Comparison of ENCODE assay signal across 8 cellular contexts in the genomic region with DNA sequence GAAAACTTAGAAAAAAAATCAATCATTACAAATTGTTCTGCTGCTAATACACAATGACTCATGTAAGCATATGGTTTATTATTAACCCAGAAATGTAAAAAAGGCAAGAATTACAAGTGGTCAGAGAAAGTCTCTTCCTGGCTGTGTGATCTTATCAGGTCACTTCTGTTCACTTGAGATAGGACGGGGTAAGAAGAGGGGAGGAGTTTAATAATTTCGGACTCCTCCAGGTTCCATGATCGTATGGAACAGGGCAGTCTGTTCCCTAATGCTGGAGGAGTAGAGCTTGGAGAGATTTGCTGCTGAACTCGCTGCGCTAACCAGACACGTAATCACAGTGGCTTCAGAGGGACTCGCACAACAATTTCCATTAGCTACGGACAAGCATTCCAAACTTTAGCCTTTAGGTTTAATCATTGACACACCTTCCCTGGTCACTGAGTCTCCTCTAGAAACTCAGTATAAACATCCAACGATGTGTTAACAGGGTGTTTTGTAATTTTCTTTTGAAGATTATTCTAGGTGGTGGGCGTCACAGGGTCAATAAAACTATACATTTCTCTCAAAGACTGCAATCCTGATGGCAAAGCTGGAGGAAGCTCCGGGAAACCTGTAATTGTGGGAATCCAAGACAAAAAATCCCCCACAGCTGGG. TPM values are rescaled to one million over a fixed set of nuclear protein-coding genes. Genes with fewer than 3 reads are reported as not detected.
DNase-seq lines count a peak whose midpoint lies in the region; ATAC-seq, FAIRE-seq and TF ChIP-seq lines count a peak whose summit lies in the region.

No MANE protein-coding gene starts in this region.

- DNase-seq in activated CD4-positive, alpha-beta T cell treated with anti-CD3 and anti-CD28 coated beads, Interleukin-2, amount 10 ng/mL, durations not matched to agents 7 days and 5 days: no peak
- no peak for DNase-seq in activated CD4-positive, alpha-beta T cell treated with anti-CD3 and anti-CD28 coated beads, Interleukin-2, amount 50 U/mL, for 48 hours
- DNase-seq in GM12878 (ENCODE audit: low read depth, low spot score) (no peak), ureter (ENCODE audit: low spot score) (no peak), NCI-H2029 treated with DMSO at 0.1 percent for 48 hours (lab: John Stamatoyannopoulos, UW) (no peak)
- DNase-seq in activated effector memory CD4-positive, alpha-beta T cell treated with anti-CD3 and anti-CD28 coated beads, Interleukin-2, amount 50 U/mL, for 16 hours: no peak

- TF ChIP-seq POLR2A in GM12878 (IDR thresholded peaks at IDR 0.05; ENCODE audit: low read depth, low read length): no peak

- H3K36me3 ChIP-seq in GM12878 (ENCODE audit: control insufficient read depth in 2 of 2, insufficient read depth in 2 of 2, low read length in 1 of 2): no peaks in the 10 kb centered on the region; a peak in 1 of 4 replicates

- peak overlapping the region; percentile 81 for H3K4me3 ChIP-seq in GM12878

- in situ Hi-C loops in GM12878 (cut with MboI): loop anchor here (5.0 kb wide), 1 partner anchor 534 kb away; a partner anchor contains a TSS

- FAIRE-seq in GM12878 (lab: Jason Lieb, UNC): no peak

- peak overlapping the region; percentile 18; the same call in 1 of the 2 replicates for H2AFZ ChIP-seq in GM12878 (ENCODE audit: control insufficient read depth, low read depth, low read length)

- TF ChIP-seq CTCF in GM12878 (IDR thresholded peaks at IDR 0.05 in 2 of 3, conservative IDR thresholded peaks at IDR 0.05 in 1 of 3; ENCODE audit: control insufficient read depth in 2 of 3, extremely low read depth in 1 of 3, insufficient read depth in 1 of 3, low read depth in 3 of 3, low read length in 3 of 3): no peak
- TF ChIP-seq CTCF in nephron (IDR thresholded peaks at IDR 0.05; ENCODE audit: unreplicated experiment in 3 of 3): no peak

- H3K9me3 Mint-ChIP-seq in activated CD4-positive, alpha-beta T cell treated with anti-CD3 and anti-CD28 coated beads, Interleukin-2, amount 10 ng/mL, durations not matched to agents 7 days and 5 days: peaks cover 7% of the 10 kb centered on the region
- H3K9me3 Mint-ChIP-seq in nephron: peaks cover 24% of the 10 kb centered on the region

- peak overlapping the region; percentile 56 for H3K4me3 Mint-ChIP-seq in activated CD4-positive, alpha-beta T cell treated with anti-CD3 and anti-CD28 coated beads, Interleukin-2, amount 10 ng/mL, durations not matched to agents 7 days and 5 days
- H3K4me3 Mint-ChIP-seq in nephron: peak overlapping the region; percentile 83 to 94 (median 93)

- BruUV-seq in GM12878 (replicated peaks; lab: Mats Ljungman, UMichigan): no TSS peak

- H3K36me3 Mint-ChIP-seq in activated CD4-positive, alpha-beta T cell treated with anti-CD3 and anti-CD28 coated beads, Interleukin-2, amount 10 ng/mL, durations not matched to agents 7 days and 5 days (ENCODE audit: low read depth): peaks cover 18% of the 10 kb centered on the region
- H3K36me3 Mint-ChIP-seq in nephron (ENCODE audit: low read depth): peaks cover 38% of the 10 kb centered on the region

- ATAC-seq in HG03196 (IDR thresholded peaks at IDR 0.05; ENCODE audit: unreplicated experiment) (peak; percentile 45), GM12878 (peak; percentile 47)

- intact Hi-C loops in GM12878 (cut with micrococcal nuclease; ENCODE audit: unreplicated experiment): loop anchor here (2.0 to 10.0 kb wide), 6 partner anchors 33 to 537 kb away; a partner anchor contains a TSS

- peak overlapping the region; percentile 77 for H3K27ac Mint-ChIP-seq in activated CD4-positive, alpha-beta T cell treated with anti-CD3 and anti-CD28 coated beads, Interleukin-2, amount 10 ng/mL, durations not matched to agents 7 days and 5 days
- peak overlapping the region; percentile 95 to 99 (median 99) for H3K27ac Mint-ChIP-seq in nephron

- 62% methylated on average over 11 of the region's 11 CpGs for WGBS in GM12878 (ENCODE audit: insufficient coverage, insufficient replicate concordance, low lambda C conversion rate, missing lambda C conversion rate)

- peak overlapping the region; percentile 54 for H3K9ac ChIP-seq in GM12878 (ENCODE audit: control insufficient read depth, insufficient read depth, low read length)

- POLR2A ChIA-PET in activated CD4-positive, alpha-beta T cell treated with anti-CD3 and anti-CD28 coated beads, Interleukin-2, amount 10 ng/mL, durations not matched to agents 7 days and 5 days (lab: Charles Lee): no interaction called here
- POLR2A ChIA-PET in GM12878 (lab: Charles Lee): interaction anchor here (0.6 to 4.9 kb wide), 6 partner anchors 9 to 263 kb away, joined by 3 to 35 read pairs (median 12); no protein-coding TSS in a partner anchor

- peaks cover 31% of the 10 kb centered on the region for H3K4me1 Mint-ChIP-seq in activated CD4-positive, alpha-beta T cell treated with anti-CD3 and anti-CD28 coated beads, Interleukin-2, amount 10 ng/mL, durations not matched to agents 7 days and 5 days
- peaks cover 24% of the 10 kb centered on the region for H3K4me1 Mint-ChIP-seq in nephron

- SMC1A ChIA-PET in GM12878 (lab: Charles Lee; ENCODE audit: uncharacterized antibody, unreplicated experiment): interaction anchor here (0.8 to 13.7 kb wide), 7 partner anchors 15 to 79 kb away, joined by 3 to 142 read pairs (median 25); no protein-coding TSS in a partner anchor

- no peaks in the 10 kb centered on the region for H3K27me3 ChIP-seq in GM12878 (replicated peaks in 1 of 2; ENCODE audit: control insufficient read depth in 2 of 2, insufficient read depth in 2 of 2, low read length in 1 of 2)

- peaks cover 10% of the 10 kb centered on the region; the same call in 1 of the 2 replicates for H3K4me1 ChIP-seq in GM12878 (ENCODE audit: control insufficient read depth, insufficient read depth, low read length)

- CTCF ChIA-PET in activated CD4-positive, alpha-beta T cell treated with anti-CD3 and anti-CD28 coated beads, Interleukin-2, amount 10 ng/mL, durations not matched to agents 7 days and 5 days (lab: Charles Lee): no interaction called here
- CTCF ChIA-PET in GM12878 (lab: Yijun Ruan, JAX): interaction anchor here (4.1 to 8.1 kb wide), 3 partner anchors 10 to 41 kb away, joined by 25 to 92 read pairs (median 56); no protein-coding TSS in a partner anchor

- peaks cover 9% of the 10 kb centered on the region for H3K9me3 ChIP-seq in GM12878 (replicated peaks; ENCODE audit: control insufficient read depth, insufficient read depth, low read length)

- no peaks in the 10 kb centered on the region for H3K27me3 Mint-ChIP-seq in activated CD4-positive, alpha-beta T cell treated with anti-CD3 and anti-CD28 coated beads, Interleukin-2, amount 10 ng/mL, durations not matched to agents 7 days and 5 days
- no peaks in the 10 kb centered on the region for H3K27me3 Mint-ChIP-seq in nephron (ENCODE audit: low read depth)

- no peak for TF ChIP-seq EP300 in GM12878 (IDR thresholded peaks at IDR 0.05; ENCODE audit: borderline replicate concordance in 1 of 2, control insufficient read depth in 1 of 2, low read depth in 2 of 2, low read length in 2 of 2)

- peaks cover 66% of the 10 kb centered on the region for H3K79me2 ChIP-seq in GM12878 (ENCODE audit: control insufficient read depth, insufficient read depth, low read length)

- peak overlapping the region; percentile 85 for H3K4me2 ChIP-seq in GM12878 (ENCODE audit: control insufficient read depth, insufficient read depth)

- RAD21 ChIA-PET in GM12878 (lab: Charles Lee; ENCODE audit: unreplicated experiment): interaction anchor here (0.7 to 8.9 kb wide), 6 partner anchors 17 to 41 kb away, joined by 3 to 91 read pairs (median 36); no protein-coding TSS in a partner anchor

- no peaks in the 10 kb centered on the region for H4K20me1 ChIP-seq in GM12878 (ENCODE audit: control insufficient read depth, insufficient read depth)

- H3K27ac ChIP-seq in GM12878 (ENCODE audit: control insufficient read depth, insufficient read depth): peak overlapping the region; percentile 76

- no peak for TF ChIP-seq RAD21 in GM12878 (IDR thresholded peaks at IDR 0.05; ENCODE audit: insufficient read depth, low read depth, low read length)

RNA-seq across cellular contexts. Expression of a gene that starts 1.3 kb away (rescaled TPM):
- 10 to 100 TPM; 32.1 to 33.8 TPM for total RNA-seq in activated CD4-positive, alpha-beta T cell treated with anti-CD3 and anti-CD28 coated beads, Interleukin-2, amount 10 ng/mL, durations not matched to agents 7 days and 5 days
- total RNA-seq in GM12878 (2013; cell fraction: nucleolus; rRNA removed): 64.8 and 65.4 TPM in 2 replicates
- 54.2 and 73.9 TPM in 2 replicates for total RNA-seq in GM12878 (2014; rRNA removed)
- total RNA-seq in GM12878 (2014; rRNA removed; fragmentation: Illumina TruSeq; extraction: Trizol): 58.2 and 64.2 TPM in 2 replicates
- 53.4 and 55.9 TPM in 2 replicates for total RNA-seq in GM12878 (2021)
- polyA plus RNA-seq in GM12878 (2011; ENCODE audit: low read depth): 66.2 TPM
- polyA plus RNA-seq in GM12878 (2011; rRNA removed): 194 and 284 TPM in 2 replicates
- polyA plus RNA-seq in GM12878 (2011; cell fraction: cytosol; rRNA removed): 71.4 and 81.1 TPM in 2 replicates
- 82.3 and 92.7 TPM in 2 replicates for polyA plus RNA-seq in GM12878 (2011; cell fraction: nucleus; rRNA removed)
- 56.2 and 82.6 TPM in 2 replicates for polyA plus RNA-seq in GM12878 (2012)
- 76.6 and 88.1 TPM in 2 replicates for polyA plus RNA-seq in GM12878 (2014; fragmentation: Illumina TruSeq; extraction: Trizol)
- polyA plus RNA-seq in GM12878 (2014; fragmentation: Nextera tagmentation; extraction: Ambion mirVana): 100 to 1,000 TPM; 108 to 137 TPM
- 54.8 and 61.3 TPM in 2 replicates for polyA plus RNA-seq in GM12878 (2014; rRNA removed)
- 10 to 100 TPM; 83.0 to 84.9 TPM for polyA plus RNA-seq in GM12878 (2016; fragmentation: Nextera tagmentation; extraction: Ambion mirVana)
- polyA minus RNA-seq in GM12878 (2011; rRNA and poly(A)+ RNA removed): 67.4 and 96.6 TPM in 2 replicates
- polyA minus RNA-seq in GM12878 (2011; cell fraction: cytosol; rRNA and poly(A)+ RNA removed): 17.5 and 22.6 TPM in 2 replicates
- polyA minus RNA-seq in GM12878 (2011; cell fraction: nucleus; rRNA and poly(A)+ RNA removed): 18.6 and 25.6 TPM in 2 replicates
- total RNA-seq in ureter: 71.3 TPM

RNA-seq across cellular contexts. Expression of a gene that starts 1.4 kb away (rescaled TPM):
- 10 to 100 TPM; 18.5 to 19.0 TPM for total RNA-seq in activated CD4-positive, alpha-beta T cell treated with anti-CD3 and anti-CD28 coated beads, Interleukin-2, amount 10 ng/mL, durations not matched to agents 7 days and 5 days
- total RNA-seq in GM12878 (2013; cell fraction: nucleolus; rRNA removed): 36.3 and 40.1 TPM in 2 replicates
- total RNA-seq in GM12878 (2014; rRNA removed): 18.6 and 21.7 TPM in 2 replicates
- 30.6 and 33.6 TPM in 2 replicates for total RNA-seq in GM12878 (2014; rRNA removed; fragmentation: Illumina TruSeq; extraction: Trizol)
- 29.6 and 31.8 TPM in 2 replicates for total RNA-seq in GM12878 (2021)
- 12.7 TPM for polyA plus RNA-seq in GM12878 (2011; ENCODE audit: low read depth)
- polyA plus RNA-seq in GM12878 (2011; rRNA removed): 54.0 and 81.4 TPM in 2 replicates
- polyA plus RNA-seq in GM12878 (2011; cell fraction: cytosol; rRNA removed): 14.2 and 15.3 TPM in 2 replicates
- 27.9 and 31.3 TPM in 2 replicates for polyA plus RNA-seq in GM12878 (2011; cell fraction: nucleus; rRNA removed)
- polyA plus RNA-seq in GM12878 (2012): 28.0 and 40.4 TPM in 2 replicates
- 49.0 and 70.8 TPM in 2 replicates for polyA plus RNA-seq in GM12878 (2014; fragmentation: Illumina TruSeq; extraction: Trizol)
- polyA plus RNA-seq in GM12878 (2014; fragmentation: Nextera tagmentation; extraction: Ambion mirVana): 10 to 100 TPM; 43.9 to 54.4 TPM
- polyA plus RNA-seq in GM12878 (2014; rRNA removed): 18.1 and 21.3 TPM in 2 replicates
- 10 to 100 TPM; 31.9 to 32.0 TPM for polyA plus RNA-seq in GM12878 (2016; fragmentation: Nextera tagmentation; extraction: Ambion mirVana)
- polyA minus RNA-seq in GM12878 (2011; rRNA and poly(A)+ RNA removed): 16.2 and 24.4 TPM in 2 replicates
- 5.1 and 5.8 TPM in 2 replicates for polyA minus RNA-seq in GM12878 (2011; cell fraction: cytosol; rRNA and poly(A)+ RNA removed)
- 18.6 and 31.0 TPM in 2 replicates for polyA minus RNA-seq in GM12878 (2011; cell fraction: nucleus; rRNA and poly(A)+ RNA removed)
- 17.2 TPM for total RNA-seq in ureter

RNA-seq across cellular contexts. Expression of a gene that starts 57.9 kb away (rescaled TPM):
- total RNA-seq in activated CD4-positive, alpha-beta T cell treated with anti-CD3 and anti-CD28 coated beads, Interleukin-2, amount 10 ng/mL, durations not matched to agents 7 days and 5 days: not detected
- total RNA-seq in GM12878 (2013; cell fraction: nucleolus; rRNA removed): 2.2 and 2.3 TPM in 2 replicates
- total RNA-seq in GM12878 (2014; rRNA removed): under 0.01 TPM in 1 of 2 replicates, not detected in the other
- total RNA-seq in GM12878 (2014; rRNA removed; fragmentation: Illumina TruSeq; extraction: Trizol): 0.09 TPM in 1 of 2 replicates, not detected in the other
- not detected in 2 replicates for total RNA-seq in GM12878 (2021)
- 0.10 TPM for polyA plus RNA-seq in GM12878 (2011; ENCODE audit: low read depth)
- 0.08 and 0.17 TPM in 2 replicates for polyA plus RNA-seq in GM12878 (2011; rRNA removed)
- polyA plus RNA-seq in GM12878 (2011; cell fraction: cytosol; rRNA removed): 0.02 and 0.03 TPM in 2 replicates
- 0.25 and 0.38 TPM in 2 replicates for polyA plus RNA-seq in GM12878 (2011; cell fraction: nucleus; rRNA removed)
- 0.38 and 0.52 TPM in 2 replicates for polyA plus RNA-seq in GM12878 (2012)
- polyA plus RNA-seq in GM12878 (2014; fragmentation: Illumina TruSeq; extraction: Trizol): 0.03 TPM in 1 of 2 replicates, not detected in the other
- polyA plus RNA-seq in GM12878 (2014; fragmentation: Nextera tagmentation; extraction: Ambion mirVana): not detected
- 0.05 TPM in 1 of 2 replicates, not detected in the other for polyA plus RNA-seq in GM12878 (2014; rRNA removed)
- not detected for polyA plus RNA-seq in GM12878 (2016; fragmentation: Nextera tagmentation; extraction: Ambion mirVana)
- polyA minus RNA-seq in GM12878 (2011; rRNA and poly(A)+ RNA removed): 0.15 and 0.22 TPM in 2 replicates
- polyA minus RNA-seq in GM12878 (2011; cell fraction: cytosol; rRNA and poly(A)+ RNA removed): not detected in 2 replicates
- 0.24 and 0.57 TPM in 2 replicates for polyA minus RNA-seq in GM12878 (2011; cell fraction: nucleus; rRNA and poly(A)+ RNA removed)
- total RNA-seq in ureter: not detected
